19 cellular contexts compared by ENCODE assay signal in genomic region chr1:23795676-23796465, GRCh38. TPM values are rescaled to one million over a fixed set of nuclear protein-coding genes. Genes with fewer than 3 reads are reported as not detected.
DNase-seq lines count a peak whose midpoint lies in the region; ATAC-seq, FAIRE-seq and TF ChIP-seq lines count a peak whose summit lies in the region.
"Had no signal": no experiment of that assay in that cellular context is flagged by ENCODE, and none has a peak within 500 bp of the region (broad histone marks: within the 10 kb centered on the region; RNA-seq: fewer than 3 reads in every experiment).

No MANE protein-coding gene starts in this region.

- H3K27ac Mint-ChIP-seq in activated T-cell treated with anti-CD3 and anti-CD28 coated beads, Interleukin-2, amount 50 U/mL, for 72 hours, result peak overlapping the region; percentile 13
- H3K27ac Mint-ChIP-seq in chondrocyte (ENCODE audit: unreplicated experiment), result peak overlapping the region; percentile 17
- peak overlapping the region; percentile 39 for H3K27ac Mint-ChIP-seq in stimulated activated naive B cell treated with anti-CD40 and anti-IgM and Interleukin-4, amounts not matched to agents 10 μg/mL and 1 μg/mL and 100 μg/mL, for 72 hours

- no peaks in the 10 kb centered on the region for H3K27me3 Mint-ChIP-seq in activated T-cell treated with anti-CD3 and anti-CD28 coated beads, Interleukin-2, amount 50 U/mL, for 72 hours (ENCODE audit: low read depth)
- H3K27me3 Mint-ChIP-seq in chondrocyte (ENCODE audit: low read depth), result no peaks in the 10 kb centered on the region
- H3K27me3 Mint-ChIP-seq in stimulated activated naive B cell treated with anti-CD40 and anti-IgM and Interleukin-4, amounts not matched to agents 10 μg/mL and 1 μg/mL and 100 μg/mL, for 72 hours, result no peaks in the 10 kb centered on the region

- intact Hi-C loops in upper lobe of right lung (cut with DNase I), result no loop called here

- H3K4me3 ChIP-seq in upper lobe of right lung, result no peak overlapping the region
- H3K4me3 ChIP-seq: gastroesophageal sphincter, upper lobe of left lung had no signal

- H3K4me1 ChIP-seq in upper lobe of right lung, result peaks cover 33% of the 10 kb centered on the region

- no peaks in the 10 kb centered on the region for H3K9me3 Mint-ChIP-seq in activated T-cell treated with anti-CD3 and anti-CD28 coated beads, Interleukin-2, amount 50 U/mL, for 72 hours
- H3K9me3 Mint-ChIP-seq in chondrocyte (ENCODE audit: low read depth), result no peaks in the 10 kb centered on the region
- H3K9me3 Mint-ChIP-seq in stimulated activated naive B cell treated with anti-CD40 and anti-IgM and Interleukin-4, amounts not matched to agents 10 μg/mL and 1 μg/mL and 100 μg/mL, for 72 hours, result no peaks in the 10 kb centered on the region

- ATAC-seq in activated T-cell treated with anti-CD3 and anti-CD28 coated beads, Interleukin-2, amount 50 U/mL, for 72 hours (replicated peaks in 1 of 2), result no peak
- no peak for ATAC-seq in stimulated activated naive B cell treated with anti-CD40 and anti-IgM and Interleukin-4, amounts not matched to agents 10 μg/mL and 1 μg/mL and 100 μg/mL, for 72 hours (replicated peaks)
- no peak for ATAC-seq in upper lobe of right lung
- ATAC-seq: gastroesophageal sphincter, Right ventricle myocardium inferior had no signal

- H3K27ac ChIP-seq in upper lobe of right lung, result no peak overlapping the region
- H3K27ac ChIP-seq: gastroesophageal sphincter, HL-60 had no signal

- no peak for DNase-seq in activated T-cell treated with anti-CD3 and anti-CD28 coated beads, Interleukin-2, amount 50 U/mL, for 72 hours
- DNase-seq in activated T-cell treated with anti-CD3 and anti-CD28 coated beads for 4 hours (no peak), chondrocyte (ENCODE audit: low spot score) (no peak), urothelium cell line (ENCODE audit: low spot score) (no peak), upper lobe of right lung (no peak)
- DNase-seq in stimulated activated naive B cell treated with anti-CD40 and anti-IgM and Interleukin-4, amounts not matched to agents 10 μg/mL and 1 μg/mL and 100 μg/mL, for 72 hours, result no peak
- DNase-seq: activated CD4-positive, alpha-beta T cell treated with anti-CD3 and anti-CD28 coated beads, Interleukin-2, amount 50 U/mL, for 48 hours; midbrain; NCI-H1930; NCI-H446 treated with DMSO at 0.1 percent for 48 hours; retina; stimulated activated CD4-positive, alpha-beta T cell treated with anti-CD3 and anti-CD28 coated beads, Interleukin-15, amount 100 ng/mL, for 24 hours; stimulated activated naive CD4-positive, alpha-beta T cell treated with Interleukin-2 at 50 U/mL for 16 hours had no signal

- peaks cover 30% of the 10 kb centered on the region for H3K4me1 Mint-ChIP-seq in activated T-cell treated with anti-CD3 and anti-CD28 coated beads, Interleukin-2, amount 50 U/mL, for 72 hours (ENCODE audit: low read depth)
- H3K4me1 Mint-ChIP-seq in chondrocyte (ENCODE audit: low read depth), result peaks cover 24% of the 10 kb centered on the region
- H3K4me1 Mint-ChIP-seq in stimulated activated naive B cell treated with anti-CD40 and anti-IgM and Interleukin-4, amounts not matched to agents 10 μg/mL and 1 μg/mL and 100 μg/mL, for 72 hours, result peaks cover 31 to 53% of the 10 kb centered on the region in 2 donors

- H3K9me3 ChIP-seq in upper lobe of right lung, result no peaks in the 10 kb centered on the region
- H3K9me3 ChIP-seq: gastroesophageal sphincter, upper lobe of left lung had no signal

- TF ChIP-seq CTCF in chondrocyte (IDR thresholded peaks at IDR 0.05) (no peak), upper lobe of right lung (IDR thresholded peaks at IDR 0.05) (no peak)

- FAIRE-seq in urothelium cell line (lab: Jason Lieb, UNC), result no peak
- FAIRE-seq: bronchial epithelial cell, GM12892 had no signal

- no peaks in the 10 kb centered on the region for H3K27me3 ChIP-seq in upper lobe of right lung
- H3K27me3 ChIP-seq: gastroesophageal sphincter, upper lobe of left lung had no signal

- H3K36me3 Mint-ChIP-seq in activated T-cell treated with anti-CD3 and anti-CD28 coated beads, Interleukin-2, amount 50 U/mL, for 72 hours (ENCODE audit: insufficient read depth in 2 of 2), result peaks cover 5% of the 10 kb centered on the region in 2 donors
- peaks cover 2% of the 10 kb centered on the region for H3K36me3 Mint-ChIP-seq in chondrocyte (ENCODE audit: low read depth)
- H3K36me3 Mint-ChIP-seq in stimulated activated naive B cell treated with anti-CD40 and anti-IgM and Interleukin-4, amounts not matched to agents 10 μg/mL and 1 μg/mL and 100 μg/mL, for 72 hours, result peaks cover 33 to 47% of the 10 kb centered on the region in 2 donors

- peaks cover 43% of the 10 kb centered on the region for H3K36me3 ChIP-seq in upper lobe of right lung

- no peak overlapping the region for H3K4me3 Mint-ChIP-seq in activated T-cell treated with anti-CD3 and anti-CD28 coated beads, Interleukin-2, amount 50 U/mL, for 72 hours
- H3K4me3 Mint-ChIP-seq in chondrocyte (ENCODE audit: unreplicated experiment), result no peak overlapping the region
- no peak overlapping the region for H3K4me3 Mint-ChIP-seq in stimulated activated naive B cell treated with anti-CD40 and anti-IgM and Interleukin-4, amounts not matched to agents 10 μg/mL and 1 μg/mL and 100 μg/mL, for 72 hours

RNA-seq across cellular contexts. Expression of gene GALE, which starts 4.7 kb away (rescaled TPM):
- total RNA-seq in activated T-cell treated with anti-CD3 and anti-CD28 coated beads, Interleukin-2, amount 50 U/mL, for 72 hours, result 10 to 100 TPM; 26.8 to 30.7 TPM
- total RNA-seq in chondrocyte (24.9 to 34.0 TPM (median 25.7 TPM) in 3 replicates), upper lobe of right lung (62.9 TPM)

RNA-seq across cellular contexts. Expression of gene LYPLA2, which starts 4.9 kb away (rescaled TPM):
- total RNA-seq in activated T-cell treated with anti-CD3 and anti-CD28 coated beads, Interleukin-2, amount 50 U/mL, for 72 hours, result 10 to 100 TPM; 63.4 to 71.5 TPM
- total RNA-seq in chondrocyte (39.8 to 43.0 TPM (median 40.4 TPM) in 3 replicates), upper lobe of right lung (45.9 TPM)

RNA-seq across cellular contexts. Expression of gene PITHD1, which starts 17.7 kb away (rescaled TPM):
- 100 to 1,000 TPM in 1 of 2 donors, 10 to 100 TPM in 1; 83.2 to 107 TPM for total RNA-seq in activated T-cell treated with anti-CD3 and anti-CD28 coated beads, Interleukin-2, amount 50 U/mL, for 72 hours
- total RNA-seq in chondrocyte (36.2 to 36.5 TPM (median 36.4 TPM) in 3 replicates), upper lobe of right lung (46.5 TPM)

RNA-seq across cellular contexts. Expression of gene HMGCL, which starts 29.4 kb away (rescaled TPM):
- 10 to 100 TPM; 44.1 to 47.4 TPM for total RNA-seq in activated T-cell treated with anti-CD3 and anti-CD28 coated beads, Interleukin-2, amount 50 U/mL, for 72 hours
- 22.0 to 26.8 TPM (median 25.9 TPM) in 3 replicates for total RNA-seq in chondrocyte
- total RNA-seq in upper lobe of right lung, result 40.1 TPM

RNA-seq across cellular contexts. Expression of gene ELOA, which starts 52.6 kb away (rescaled TPM):
- 10 to 100 TPM; 32.4 to 34.1 TPM for total RNA-seq in activated T-cell treated with anti-CD3 and anti-CD28 coated beads, Interleukin-2, amount 50 U/mL, for 72 hours
- 41.7 to 47.8 TPM (median 42.9 TPM) in 3 replicates for total RNA-seq in chondrocyte
- 66.2 TPM for total RNA-seq in upper lobe of right lung
